Comparison of ENCODE assay signal across 15 cellular contexts in the genomic region with DNA sequence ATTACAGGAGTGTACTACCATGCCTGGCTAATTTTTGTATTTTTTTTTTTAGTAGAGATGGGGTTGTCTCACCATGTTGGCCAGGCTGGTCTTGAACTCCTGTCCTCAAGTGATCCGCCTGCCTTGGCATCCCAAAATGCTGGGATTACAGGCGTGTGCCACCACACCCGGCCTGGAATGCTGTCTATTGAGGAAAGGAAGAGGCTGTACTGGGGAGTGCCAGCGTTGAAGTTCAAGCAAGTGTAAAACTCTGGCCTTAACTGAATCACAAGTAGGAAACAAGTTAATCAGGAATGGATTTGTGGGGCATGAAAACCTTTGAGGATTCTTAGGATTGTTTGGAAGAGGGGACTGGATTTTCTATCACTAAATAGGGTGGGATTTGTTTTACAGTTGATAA. TPM values are rescaled to one million over a fixed set of nuclear protein-coding genes. Genes with fewer than 3 reads are reported as not detected.
DNase-seq lines count a peak whose midpoint lies in the region; ATAC-seq and TF ChIP-seq lines count a peak whose summit lies in the region.
"Had no signal": no experiment of that assay in that cellular context is flagged by ENCODE, and none has a peak within 500 bp of the region (broad histone marks: within the 10 kb centered on the region; RNA-seq: fewer than 3 reads in every experiment).

No MANE protein-coding gene starts in this region.

- peaks cover 4% of the 10 kb centered on the region for H3K36me3 ChIP-seq in iPS-15b (ENCODE audit: control insufficient read depth, insufficient read depth, low read length)
- H3K36me3 ChIP-seq: cardiac muscle cell, lower lobe of right lung had no signal

- POLR2A ChIA-PET in activated CD4-positive, alpha-beta memory T cell treated with anti-CD3 and anti-CD28 coated beads, Interleukin-2, amount 10 ng/mL, durations not matched to agents 7 days and 5 days (lab: Charles Lee), result interaction anchor here (2.6 kb wide), 1 partner anchor 86 kb away, joined by 17 read pairs; a partner anchor contains a TSS

- H3K9ac ChIP-seq in iPS-15b (ENCODE audit: low read depth, low read length), result no peak overlapping the region
- H3K9ac ChIP-seq: parathyroid adenoma had no signal

- ATAC-seq in activated T-cell treated with anti-CD3 and anti-CD28 coated beads, Interleukin-2, amount 50 U/mL, for 72 hours (replicated peaks in 1 of 2), result no peak
- no peak for ATAC-seq in stimulated activated naive B cell treated with anti-CD40 and anti-IgM and Interleukin-4, amounts not matched to agents 10 μg/mL and 1 μg/mL and 100 μg/mL, for 72 hours (replicated peaks)
- ATAC-seq in GM18505 (IDR thresholded peaks at IDR 0.05; ENCODE audit: unreplicated experiment) (no peak), GM21786 (IDR thresholded peaks at IDR 0.05; ENCODE audit: unreplicated experiment) (no peak), HG03520 (IDR thresholded peaks at IDR 0.05; ENCODE audit: unreplicated experiment) (no peak)
- ATAC-seq: lower lobe of right lung had no signal

- no peaks in the 10 kb centered on the region for H3K27me3 ChIP-seq in iPS-15b (ENCODE audit: control insufficient read depth, insufficient read depth, low read length)
- H3K27me3 ChIP-seq: cardiac muscle cell had no signal

- CTCF ChIA-PET in activated CD4-positive, alpha-beta memory T cell treated with anti-CD3 and anti-CD28 coated beads, Interleukin-2, amount 10 ng/mL, durations not matched to agents 7 days and 5 days (lab: Charles Lee), result interaction anchor here (1.6 kb wide), 1 partner anchor 10 kb away, joined by 6 read pairs; no protein-coding TSS in a partner anchor

- H3K4me1 ChIP-seq in iPS-15b (ENCODE audit: control insufficient read depth, insufficient read depth, low read length), result peaks cover 6% of the 10 kb centered on the region

- H3K36me3 Mint-ChIP-seq in activated T-cell treated with anti-CD3 and anti-CD28 coated beads, Interleukin-2, amount 50 U/mL, for 72 hours (ENCODE audit: insufficient read depth in 2 of 2), result no peaks in the 10 kb centered on the region
- no peaks in the 10 kb centered on the region for H3K36me3 Mint-ChIP-seq in activated CD4-positive, alpha-beta memory T cell treated with anti-CD3 and anti-CD28 coated beads, Interleukin-2, amount 10 ng/mL, durations not matched to agents 7 days and 5 days (ENCODE audit: low read depth)
- peaks cover 0 to 4% of the 10 kb centered on the region in 2 donors for H3K36me3 Mint-ChIP-seq in stimulated activated naive B cell treated with anti-CD40 and anti-IgM and Interleukin-4, amounts not matched to agents 10 μg/mL and 1 μg/mL and 100 μg/mL, for 72 hours

- H3K4me3 Mint-ChIP-seq in activated T-cell treated with anti-CD3 and anti-CD28 coated beads, Interleukin-2, amount 50 U/mL, for 72 hours, result peak overlapping the region; percentile 25 to 89
- peak overlapping the region; percentile 49 for H3K4me3 Mint-ChIP-seq in activated CD4-positive, alpha-beta memory T cell treated with anti-CD3 and anti-CD28 coated beads, Interleukin-2, amount 10 ng/mL, durations not matched to agents 7 days and 5 days
- peak overlapping the region in 1 of 2 donors; percentile 54 for H3K4me3 Mint-ChIP-seq in stimulated activated naive B cell treated with anti-CD40 and anti-IgM and Interleukin-4, amounts not matched to agents 10 μg/mL and 1 μg/mL and 100 μg/mL, for 72 hours

- no peak overlapping the region for H3K27ac Mint-ChIP-seq in activated T-cell treated with anti-CD3 and anti-CD28 coated beads, Interleukin-2, amount 50 U/mL, for 72 hours
- H3K27ac Mint-ChIP-seq in activated CD4-positive, alpha-beta memory T cell treated with anti-CD3 and anti-CD28 coated beads, Interleukin-2, amount 10 ng/mL, durations not matched to agents 7 days and 5 days, result peak overlapping the region; percentile 40
- peak overlapping the region; percentile 68 for H3K27ac Mint-ChIP-seq in stimulated activated naive B cell treated with anti-CD40 and anti-IgM and Interleukin-4, amounts not matched to agents 10 μg/mL and 1 μg/mL and 100 μg/mL, for 72 hours

- H3K9me3 ChIP-seq in iPS-15b (ENCODE audit: control insufficient read depth, insufficient read depth, low read length), result no peaks in the 10 kb centered on the region
- H3K9me3 ChIP-seq: lower lobe of right lung had no signal

- no peaks in the 10 kb centered on the region for H3K27me3 Mint-ChIP-seq in activated T-cell treated with anti-CD3 and anti-CD28 coated beads, Interleukin-2, amount 50 U/mL, for 72 hours (ENCODE audit: low read depth)
- no peaks in the 10 kb centered on the region for H3K27me3 Mint-ChIP-seq in activated CD4-positive, alpha-beta memory T cell treated with anti-CD3 and anti-CD28 coated beads, Interleukin-2, amount 10 ng/mL, durations not matched to agents 7 days and 5 days
- no peaks in the 10 kb centered on the region for H3K27me3 Mint-ChIP-seq in stimulated activated naive B cell treated with anti-CD40 and anti-IgM and Interleukin-4, amounts not matched to agents 10 μg/mL and 1 μg/mL and 100 μg/mL, for 72 hours

- no peak for TF ChIP-seq POLR2A in GM18505 (IDR thresholded peaks at IDR 0.05; ENCODE audit: borderline replicate concordance, extremely low read depth, insufficient read depth, insufficient read length)

- peaks cover 37% of the 10 kb centered on the region for H3K4me1 Mint-ChIP-seq in activated T-cell treated with anti-CD3 and anti-CD28 coated beads, Interleukin-2, amount 50 U/mL, for 72 hours (ENCODE audit: low read depth)
- H3K4me1 Mint-ChIP-seq in activated CD4-positive, alpha-beta memory T cell treated with anti-CD3 and anti-CD28 coated beads, Interleukin-2, amount 10 ng/mL, durations not matched to agents 7 days and 5 days, result peaks cover 36% of the 10 kb centered on the region
- peaks cover 18 to 46% of the 10 kb centered on the region in 2 donors for H3K4me1 Mint-ChIP-seq in stimulated activated naive B cell treated with anti-CD40 and anti-IgM and Interleukin-4, amounts not matched to agents 10 μg/mL and 1 μg/mL and 100 μg/mL, for 72 hours

- DNase-seq in activated T-cell treated with anti-CD3 and anti-CD28 coated beads, Interleukin-2, amount 50 U/mL, for 72 hours, result no peak
- no peak for DNase-seq in activated T-cell treated with anti-CD3 and anti-CD28 coated beads, Interleukin-2, amount 50 U/mL, for 48 hours
- DNase-seq in activated CD4-positive, alpha-beta memory T cell treated with anti-CD3 and anti-CD28 coated beads, Interleukin-2, amount 10 ng/mL, durations not matched to agents 7 days and 5 days, result no peak
- no peak for DNase-seq in stimulated activated naive B cell treated with anti-CD40 and anti-IgM and Interleukin-4, amounts not matched to agents 10 μg/mL and 1 μg/mL and 100 μg/mL, for 72 hours
- DNase-seq: lower lobe of right lung, NCI-H1930, NCI-H774, Right ventricle myocardium superior had no signal

- peak overlapping the region; percentile 81 for H3K4me3 ChIP-seq in iPS-15b (ENCODE audit: low read depth, low read length)

- no peaks in the 10 kb centered on the region for H3K9me3 Mint-ChIP-seq in activated T-cell treated with anti-CD3 and anti-CD28 coated beads, Interleukin-2, amount 50 U/mL, for 72 hours
- H3K9me3 Mint-ChIP-seq in activated CD4-positive, alpha-beta memory T cell treated with anti-CD3 and anti-CD28 coated beads, Interleukin-2, amount 10 ng/mL, durations not matched to agents 7 days and 5 days, result no peaks in the 10 kb centered on the region
- H3K9me3 Mint-ChIP-seq in stimulated activated naive B cell treated with anti-CD40 and anti-IgM and Interleukin-4, amounts not matched to agents 10 μg/mL and 1 μg/mL and 100 μg/mL, for 72 hours, result no peaks in the 10 kb centered on the region

RNA-seq across cellular contexts. Expression of a gene that starts 1.4 kb away (rescaled TPM):
- total RNA-seq in activated T-cell treated with anti-CD3 and anti-CD28 coated beads, Interleukin-2, amount 50 U/mL, for 72 hours, result 10 to 100 TPM; 35.4 to 38.1 TPM
- 10 to 100 TPM; 32.8 to 33.6 TPM for total RNA-seq in activated CD4-positive, alpha-beta memory T cell treated with anti-CD3 and anti-CD28 coated beads, Interleukin-2, amount 10 ng/mL, durations not matched to agents 7 days and 5 days

RNA-seq across cellular contexts. Expression of a gene that starts 32.3 kb away (rescaled TPM):
- total RNA-seq in activated T-cell treated with anti-CD3 and anti-CD28 coated beads, Interleukin-2, amount 50 U/mL, for 72 hours, result under 1 TPM in 1 of 2 donors, not detected in 1; 0.19 TPM
- total RNA-seq in activated CD4-positive, alpha-beta memory T cell treated with anti-CD3 and anti-CD28 coated beads, Interleukin-2, amount 10 ng/mL, durations not matched to agents 7 days and 5 days, result not detected
- total RNA-seq: endothelial cell of umbilical vein had no signal
